1 cellular context compared by ENCODE assay signal in the genomic region with DNA sequence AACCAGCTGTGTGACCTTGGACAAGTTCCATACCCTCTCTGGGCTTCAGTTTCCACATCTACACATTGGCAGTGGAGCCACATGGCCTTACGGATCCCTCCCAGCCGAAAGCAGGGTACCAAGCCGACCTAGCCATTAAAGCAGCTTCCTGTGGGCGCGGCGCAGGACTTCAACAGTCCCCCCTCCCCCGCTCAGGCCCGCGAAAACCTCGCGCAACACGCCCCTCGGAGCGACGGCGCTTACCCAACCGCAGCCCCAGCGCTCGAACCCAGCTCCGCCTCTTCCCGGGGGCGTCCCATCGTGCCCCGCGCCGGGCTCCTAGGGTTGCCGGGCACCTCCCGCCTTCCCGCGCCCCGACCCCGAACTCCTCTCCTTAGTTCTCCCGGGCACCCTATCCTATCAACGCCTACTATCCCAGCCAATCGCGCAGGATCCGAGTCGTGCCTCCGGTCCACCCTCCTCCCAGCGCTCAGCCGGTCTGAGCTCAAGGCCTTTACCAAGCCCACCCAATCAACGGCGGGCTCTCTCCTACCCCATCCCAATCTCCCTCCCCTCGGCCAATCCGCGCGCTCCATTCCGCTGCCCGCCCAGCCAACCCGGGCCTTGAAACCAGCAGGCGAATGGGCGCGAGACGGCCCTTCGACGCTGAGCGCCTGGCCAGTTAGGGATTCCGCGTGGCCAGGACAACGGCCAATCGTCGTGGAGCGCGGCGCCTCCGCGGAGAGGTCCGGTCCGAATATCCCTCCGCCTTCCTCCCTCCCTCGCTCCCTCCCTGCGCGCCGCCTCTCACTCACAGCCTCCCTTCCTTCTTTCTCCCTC.
A peak's percentile ranks its signal among the peaks of the same experiment; 100 is the strongest.
TF ChIP-seq lines count a peak whose summit lies in the region.

A gene (plus strand): TSS at position 767 of the 819 bp plus-strand sequence. CDS start 326 bp downstream, outside the sequence.

TF ChIP-seq in HepG2, 621 proteins besides CTCF, POLR2A, EP300 and RAD21 (continued from another document and continues in another):
- TF ChIP-seq NCOA2 (CRISPR knock-in tag; IDR thresholded peaks at IDR 0.05) (peak; percentile 72; the same call in 1 of the 2 replicates), HMG20A (CRISPR knock-in tag; IDR thresholded peaks at IDR 0.05; ENCODE audit: borderline replicate concordance) (peak; percentile 47; the same call in 1 of the 2 replicates), ZNF7 (CRISPR knock-in tag; IDR thresholded peaks at IDR 0.05) (no peak), ZIK1 (CRISPR knock-in tag; IDR thresholded peaks at IDR 0.05; ENCODE audit: borderline replicate concordance, low read depth) (peak; percentile 94), ARNT (IDR thresholded peaks at IDR 0.05) (no peak), RCOR2 (CRISPR knock-in tag; IDR thresholded peaks at IDR 0.05) (peak; percentile 98), SETDB1 (CRISPR knock-in tag; IDR thresholded peaks at IDR 0.05; ENCODE audit: borderline replicate concordance) (no peak), MZF1 (CRISPR knock-in tag; IDR thresholded peaks at IDR 0.05; ENCODE audit: borderline replicate concordance) (peak; percentile 88; the same call in 1 of the 2 replicates), ELF3 (CRISPR knock-in tag; IDR thresholded peaks at IDR 0.05) (peak; percentile 80), MAFK (conservative IDR thresholded peaks at IDR 0.05 in 1 of 2, IDR thresholded peaks at IDR 0.05 in 1 of 2; ENCODE audit: low read length in 2 of 2) (no peak), FIP1L1 (IDR thresholded peaks at IDR 0.05; ENCODE audit: borderline replicate concordance, insufficient read depth, low read depth, low read length) (no peak), ELF4 (CRISPR knock-in tag; IDR thresholded peaks at IDR 0.05; ENCODE audit: borderline replicate concordance) (0 out of 2 replicates have a peak, but pooled peaks have one; percentile 17), ZSCAN9 (CRISPR knock-in tag; IDR thresholded peaks at IDR 0.05; ENCODE audit: borderline replicate concordance) (peak; percentile 89; the same call in 1 of the 2 replicates), ZSCAN20 (CRISPR knock-in tag; IDR thresholded peaks at IDR 0.05; ENCODE audit: borderline replicate concordance) (no peak), TGIF2 (CRISPR knock-in tag; IDR thresholded peaks at IDR 0.05) (peak; percentile 92), ZMYM3 (CRISPR knock-in tag; IDR thresholded peaks at IDR 0.05) (peak; percentile 100), ZBTB7A (CRISPR knock-in tag; IDR thresholded peaks at IDR 0.05) (peak; percentile 3; the same call in 1 of the 2 replicates), CREM (IDR thresholded peaks at IDR 0.05) (peak; percentile 78), CREM (CRISPR knock-in tag; IDR thresholded peaks at IDR 0.05) (no peak), SMYD3 (CRISPR knock-in tag; IDR thresholded peaks at IDR 0.05) (peak; percentile 55; the same call in 1 of the 2 replicates), TP53 (CRISPR knock-in tag; conservative IDR thresholded peaks at IDR 0.05) (peak; percentile 26; the same call in 1 of the 2 replicates), ZFP36L2 (CRISPR knock-in tag; IDR thresholded peaks at IDR 0.05) (0 out of 2 replicates have a peak, but pooled peaks have one; percentile 74), CEBPB (IDR thresholded peaks at IDR 0.05; ENCODE audit: borderline replicate concordance, low read depth, low read length) (peak; percentile 68; the same call in 1 of the 2 replicates), ZNF343 (CRISPR knock-in tag; IDR thresholded peaks at IDR 0.05) (peak; percentile 79; the same call in 1 of the 2 replicates)
- TF ChIP-seq, protein P1, sequence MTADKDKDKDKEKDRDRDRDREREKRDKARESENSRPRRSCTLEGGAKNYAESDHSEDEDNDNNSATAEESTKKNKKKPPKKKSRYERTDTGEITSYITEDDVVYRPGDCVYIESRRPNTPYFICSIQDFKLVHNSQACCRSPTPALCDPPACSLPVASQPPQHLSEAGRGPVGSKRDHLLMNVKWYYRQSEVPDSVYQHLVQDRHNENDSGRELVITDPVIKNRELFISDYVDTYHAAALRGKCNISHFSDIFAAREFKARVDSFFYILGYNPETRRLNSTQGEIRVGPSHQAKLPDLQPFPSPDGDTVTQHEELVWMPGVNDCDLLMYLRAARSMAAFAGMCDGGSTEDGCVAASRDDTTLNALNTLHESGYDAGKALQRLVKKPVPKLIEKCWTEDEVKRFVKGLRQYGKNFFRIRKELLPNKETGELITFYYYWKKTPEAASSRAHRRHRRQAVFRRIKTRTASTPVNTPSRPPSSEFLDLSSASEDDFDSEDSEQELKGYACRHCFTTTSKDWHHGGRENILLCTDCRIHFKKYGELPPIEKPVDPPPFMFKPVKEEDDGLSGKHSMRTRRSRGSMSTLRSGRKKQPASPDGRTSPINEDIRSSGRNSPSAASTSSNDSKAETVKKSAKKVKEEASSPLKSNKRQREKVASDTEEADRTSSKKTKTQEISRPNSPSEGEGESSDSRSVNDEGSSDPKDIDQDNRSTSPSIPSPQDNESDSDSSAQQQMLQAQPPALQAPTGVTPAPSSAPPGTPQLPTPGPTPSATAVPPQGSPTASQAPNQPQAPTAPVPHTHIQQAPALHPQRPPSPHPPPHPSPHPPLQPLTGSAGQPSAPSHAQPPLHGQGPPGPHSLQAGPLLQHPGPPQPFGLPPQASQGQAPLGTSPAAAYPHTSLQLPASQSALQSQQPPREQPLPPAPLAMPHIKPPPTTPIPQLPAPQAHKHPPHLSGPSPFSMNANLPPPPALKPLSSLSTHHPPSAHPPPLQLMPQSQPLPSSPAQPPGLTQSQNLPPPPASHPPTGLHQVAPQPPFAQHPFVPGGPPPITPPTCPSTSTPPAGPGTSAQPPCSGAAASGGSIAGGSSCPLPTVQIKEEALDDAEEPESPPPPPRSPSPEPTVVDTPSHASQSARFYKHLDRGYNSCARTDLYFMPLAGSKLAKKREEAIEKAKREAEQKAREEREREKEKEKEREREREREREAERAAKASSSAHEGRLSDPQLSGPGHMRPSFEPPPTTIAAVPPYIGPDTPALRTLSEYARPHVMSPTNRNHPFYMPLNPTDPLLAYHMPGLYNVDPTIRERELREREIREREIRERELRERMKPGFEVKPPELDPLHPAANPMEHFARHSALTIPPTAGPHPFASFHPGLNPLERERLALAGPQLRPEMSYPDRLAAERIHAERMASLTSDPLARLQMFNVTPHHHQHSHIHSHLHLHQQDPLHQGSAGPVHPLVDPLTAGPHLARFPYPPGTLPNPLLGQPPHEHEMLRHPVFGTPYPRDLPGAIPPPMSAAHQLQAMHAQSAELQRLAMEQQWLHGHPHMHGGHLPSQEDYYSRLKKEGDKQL (CRISPR knock-in tag; IDR thresholded peaks at IDR 0.05; ENCODE audit: low read depth): peak; percentile 23; the same call in 1 of the 2 replicates
- TF ChIP-seq, protein P2, sequence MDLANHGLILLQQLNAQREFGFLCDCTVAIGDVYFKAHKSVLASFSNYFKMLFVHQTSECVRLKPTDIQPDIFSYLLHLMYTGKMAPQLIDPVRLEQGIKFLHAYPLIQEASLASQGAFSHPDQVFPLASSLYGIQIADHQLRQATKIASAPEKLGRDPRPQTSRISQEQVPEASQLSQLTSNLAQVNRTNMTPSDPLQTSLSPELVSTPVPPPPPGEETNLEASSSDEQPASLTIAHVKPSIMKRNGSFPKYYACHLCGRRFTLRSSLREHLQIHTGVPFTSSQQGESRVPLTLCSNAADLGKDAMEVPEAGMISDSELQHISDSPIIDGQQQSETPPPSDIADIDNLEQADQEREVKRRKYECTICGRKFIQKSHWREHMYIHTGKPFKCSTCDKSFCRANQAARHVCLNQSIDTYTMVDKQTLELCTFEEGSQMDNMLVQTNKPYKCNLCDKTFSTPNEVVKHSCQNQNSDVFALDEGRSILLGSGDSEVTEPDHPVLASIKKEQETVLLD (CRISPR knock-in tag; IDR thresholded peaks at IDR 0.05; ENCODE audit: low read depth): peak; percentile 91
- TF ChIP-seq, protein P3, sequence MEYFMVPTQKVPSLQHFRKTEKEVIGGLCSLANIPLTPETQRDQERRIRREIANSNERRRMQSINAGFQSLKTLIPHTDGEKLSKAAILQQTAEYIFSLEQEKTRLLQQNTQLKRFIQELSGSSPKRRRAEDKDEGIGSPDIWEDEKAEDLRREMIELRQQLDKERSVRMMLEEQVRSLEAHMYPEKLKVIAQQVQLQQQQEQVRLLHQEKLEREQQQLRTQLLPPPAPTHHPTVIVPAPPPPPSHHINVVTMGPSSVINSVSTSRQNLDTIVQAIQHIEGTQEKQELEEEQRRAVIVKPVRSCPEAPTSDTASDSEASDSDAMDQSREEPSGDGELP (IDR thresholded peaks at IDR 0.05; ENCODE audit: borderline replicate concordance, low read depth): peak; percentile 57; the same call in 1 of the 2 replicates
- TF ChIP-seq, protein P4, sequence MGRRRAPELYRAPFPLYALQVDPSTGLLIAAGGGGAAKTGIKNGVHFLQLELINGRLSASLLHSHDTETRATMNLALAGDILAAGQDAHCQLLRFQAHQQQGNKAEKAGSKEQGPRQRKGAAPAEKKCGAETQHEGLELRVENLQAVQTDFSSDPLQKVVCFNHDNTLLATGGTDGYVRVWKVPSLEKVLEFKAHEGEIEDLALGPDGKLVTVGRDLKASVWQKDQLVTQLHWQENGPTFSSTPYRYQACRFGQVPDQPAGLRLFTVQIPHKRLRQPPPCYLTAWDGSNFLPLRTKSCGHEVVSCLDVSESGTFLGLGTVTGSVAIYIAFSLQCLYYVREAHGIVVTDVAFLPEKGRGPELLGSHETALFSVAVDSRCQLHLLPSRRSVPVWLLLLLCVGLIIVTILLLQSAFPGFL (CRISPR knock-in tag; IDR thresholded peaks at IDR 0.05): 0 out of 2 replicates have a peak, but pooled peaks have one; percentile 70
- TF ChIP-seq, protein P5, sequence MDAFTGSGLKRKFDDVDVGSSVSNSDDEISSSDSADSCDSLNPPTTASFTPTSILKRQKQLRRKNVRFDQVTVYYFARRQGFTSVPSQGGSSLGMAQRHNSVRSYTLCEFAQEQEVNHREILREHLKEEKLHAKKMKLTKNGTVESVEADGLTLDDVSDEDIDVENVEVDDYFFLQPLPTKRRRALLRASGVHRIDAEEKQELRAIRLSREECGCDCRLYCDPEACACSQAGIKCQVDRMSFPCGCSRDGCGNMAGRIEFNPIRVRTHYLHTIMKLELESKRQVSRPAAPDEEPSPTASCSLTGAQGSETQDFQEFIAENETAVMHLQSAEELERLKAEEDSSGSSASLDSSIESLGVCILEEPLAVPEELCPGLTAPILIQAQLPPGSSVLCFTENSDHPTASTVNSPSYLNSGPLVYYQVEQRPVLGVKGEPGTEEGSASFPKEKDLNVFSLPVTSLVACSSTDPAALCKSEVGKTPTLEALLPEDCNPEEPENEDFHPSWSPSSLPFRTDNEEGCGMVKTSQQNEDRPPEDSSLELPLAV (CRISPR knock-in tag; conservative IDR thresholded peaks at IDR 0.05; ENCODE audit: low read depth): no peak; the same call in 1 of the 2 replicates
- TF ChIP-seq, protein P6, sequence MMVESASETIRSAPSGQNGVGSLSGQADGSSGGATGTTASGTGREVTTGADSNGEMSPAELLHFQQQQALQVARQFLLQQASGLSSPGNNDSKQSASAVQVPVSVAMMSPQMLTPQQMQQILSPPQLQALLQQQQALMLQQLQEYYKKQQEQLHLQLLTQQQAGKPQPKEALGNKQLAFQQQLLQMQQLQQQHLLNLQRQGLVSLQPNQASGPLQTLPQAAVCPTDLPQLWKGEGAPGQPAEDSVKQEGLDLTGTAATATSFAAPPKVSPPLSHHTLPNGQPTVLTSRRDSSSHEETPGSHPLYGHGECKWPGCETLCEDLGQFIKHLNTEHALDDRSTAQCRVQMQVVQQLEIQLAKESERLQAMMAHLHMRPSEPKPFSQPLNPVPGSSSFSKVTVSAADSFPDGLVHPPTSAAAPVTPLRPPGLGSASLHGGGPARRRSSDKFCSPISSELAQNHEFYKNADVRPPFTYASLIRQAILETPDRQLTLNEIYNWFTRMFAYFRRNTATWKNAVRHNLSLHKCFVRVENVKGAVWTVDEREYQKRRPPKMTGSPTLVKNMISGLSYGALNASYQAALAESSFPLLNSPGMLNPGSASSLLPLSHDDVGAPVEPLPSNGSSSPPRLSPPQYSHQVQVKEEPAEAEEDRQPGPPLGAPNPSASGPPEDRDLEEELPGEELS (CRISPR knock-in tag; IDR thresholded peaks at IDR 0.05): peak; percentile 62
- TF ChIP-seq, protein P7, sequence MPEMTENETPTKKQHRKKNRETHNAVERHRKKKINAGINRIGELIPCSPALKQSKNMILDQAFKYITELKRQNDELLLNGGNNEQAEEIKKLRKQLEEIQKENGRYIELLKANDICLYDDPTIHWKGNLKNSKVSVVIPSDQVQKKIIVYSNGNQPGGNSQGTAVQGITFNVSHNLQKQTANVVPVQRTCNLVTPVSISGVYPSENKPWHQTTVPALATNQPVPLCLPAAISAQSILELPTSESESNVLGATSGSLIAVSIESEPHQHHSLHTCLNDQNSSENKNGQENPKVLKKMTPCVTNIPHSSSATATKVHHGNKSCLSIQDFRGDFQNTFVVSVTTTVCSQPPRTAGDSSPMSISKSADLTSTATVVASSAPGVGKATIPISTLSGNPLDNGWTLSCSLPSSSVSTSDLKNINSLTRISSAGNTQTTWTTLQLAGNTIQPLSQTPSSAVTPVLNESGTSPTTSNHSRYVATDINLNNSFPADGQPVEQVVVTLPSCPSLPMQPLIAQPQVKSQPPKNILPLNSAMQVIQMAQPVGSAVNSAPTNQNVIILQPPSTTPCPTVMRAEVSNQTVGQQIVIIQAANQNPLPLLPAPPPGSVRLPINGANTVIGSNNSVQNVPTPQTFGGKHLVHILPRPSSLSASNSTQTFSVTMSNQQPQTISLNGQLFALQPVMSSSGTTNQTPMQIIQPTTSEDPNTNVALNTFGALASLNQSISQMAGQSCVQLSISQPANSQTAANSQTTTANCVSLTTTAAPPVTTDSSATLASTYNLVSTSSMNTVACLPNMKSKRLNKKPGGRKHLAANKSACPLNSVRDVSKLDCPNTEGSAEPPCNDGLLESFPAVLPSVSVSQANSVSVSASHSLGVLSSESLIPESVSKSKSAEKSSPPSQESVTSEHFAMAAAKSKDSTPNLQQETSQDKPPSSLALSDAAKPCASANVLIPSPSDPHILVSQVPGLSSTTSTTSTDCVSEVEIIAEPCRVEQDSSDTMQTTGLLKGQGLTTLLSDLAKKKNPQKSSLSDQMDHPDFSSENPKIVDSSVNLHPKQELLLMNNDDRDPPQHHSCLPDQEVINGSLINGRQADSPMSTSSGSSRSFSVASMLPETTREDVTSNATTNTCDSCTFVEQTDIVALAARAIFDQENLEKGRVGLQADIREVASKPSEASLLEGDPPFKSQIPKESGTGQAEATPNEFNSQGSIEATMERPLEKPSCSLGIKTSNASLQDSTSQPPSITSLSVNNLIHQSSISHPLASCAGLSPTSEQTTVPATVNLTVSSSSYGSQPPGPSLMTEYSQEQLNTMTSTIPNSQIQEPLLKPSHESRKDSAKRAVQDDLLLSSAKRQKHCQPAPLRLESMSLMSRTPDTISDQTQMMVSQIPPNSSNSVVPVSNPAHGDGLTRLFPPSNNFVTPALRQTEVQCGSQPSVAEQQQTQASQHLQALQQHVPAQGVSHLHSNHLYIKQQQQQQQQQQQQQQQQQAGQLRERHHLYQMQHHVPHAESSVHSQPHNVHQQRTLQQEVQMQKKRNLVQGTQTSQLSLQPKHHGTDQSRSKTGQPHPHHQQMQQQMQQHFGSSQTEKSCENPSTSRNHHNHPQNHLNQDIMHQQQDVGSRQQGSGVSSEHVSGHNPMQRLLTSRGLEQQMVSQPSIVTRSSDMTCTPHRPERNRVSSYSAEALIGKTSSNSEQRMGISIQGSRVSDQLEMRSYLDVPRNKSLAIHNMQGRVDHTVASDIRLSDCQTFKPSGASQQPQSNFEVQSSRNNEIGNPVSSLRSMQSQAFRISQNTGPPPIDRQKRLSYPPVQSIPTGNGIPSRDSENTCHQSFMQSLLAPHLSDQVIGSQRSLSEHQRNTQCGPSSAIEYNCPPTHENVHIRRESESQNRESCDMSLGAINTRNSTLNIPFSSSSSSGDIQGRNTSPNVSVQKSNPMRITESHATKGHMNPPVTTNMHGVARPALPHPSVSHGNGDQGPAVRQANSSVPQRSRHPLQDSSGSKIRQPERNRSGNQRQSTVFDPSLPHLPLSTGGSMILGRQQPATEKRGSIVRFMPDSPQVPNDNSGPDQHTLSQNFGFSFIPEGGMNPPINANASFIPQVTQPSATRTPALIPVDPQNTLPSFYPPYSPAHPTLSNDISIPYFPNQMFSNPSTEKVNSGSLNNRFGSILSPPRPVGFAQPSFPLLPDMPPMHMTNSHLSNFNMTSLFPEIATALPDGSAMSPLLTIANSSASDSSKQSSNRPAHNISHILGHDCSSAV (CRISPR knock-in tag; IDR thresholded peaks at IDR 0.05; ENCODE audit: borderline replicate concordance): peak; percentile 88
